ENCODE assay signal across 12 cellular contexts in genomic region chr17:43468746-43469544, GRCh38. TPM values are rescaled to one million over a fixed set of nuclear protein-coding genes. Genes with fewer than 3 reads are reported as not detected.
DNase-seq lines count a peak whose midpoint lies in the region; ATAC-seq, FAIRE-seq and TF ChIP-seq lines count a peak whose summit lies in the region.
"Had no signal": no experiment of that assay in that cellular context is flagged by ENCODE, and none has a peak within 500 bp of the region (broad histone marks: within the 10 kb centered on the region; RNA-seq: fewer than 3 reads in every experiment).

No MANE protein-coding gene starts in this region.

- intact Hi-C loops in HepG2 (cut with micrococcal nuclease; ENCODE audit: unreplicated experiment) (loop anchor here (1.0 to 5.0 kb wide), 2 partner anchors 20 to 62 kb away; no protein-coding TSS in a partner anchor), right lobe of liver (cut with DNase I) (loop anchor here in 1 of 2 donors (10.0 kb wide), 1 partner anchor 64 kb away; no protein-coding TSS in a partner anchor)

- TF ChIP-seq CTCF in HepG2 (CRISPR knock-in tag; IDR thresholded peaks at IDR 0.05) (no peak), right lobe of liver (IDR thresholded peaks at IDR 0.05) (no peak), gastroesophageal sphincter (IDR thresholded peaks at IDR 0.05) (no peak)

- H3K4me3 ChIP-seq in HepG2 (replicated peaks in 1 of 3; ENCODE audit: insufficient read depth in 1 of 3, low read depth in 2 of 3, low read length in 3 of 3): peak overlapping the region in 1 of 3 experiments; percentile 29; a peak in 1 of 6 replicates
- H3K4me3 ChIP-seq in right lobe of liver: no peak overlapping the region
- H3K4me3 ChIP-seq in gastroesophageal sphincter: no peak overlapping the region

- no peak for TF ChIP-seq POLR2A in HepG2 (IDR thresholded peaks at IDR 0.05; ENCODE audit: insufficient read depth in 1 of 2, low read depth in 2 of 2, low read length in 2 of 2)
- no peak for TF ChIP-seq POLR2A in right lobe of liver (IDR thresholded peaks at IDR 0.05)
- no peak for TF ChIP-seq POLR2A in gastroesophageal sphincter (IDR thresholded peaks at IDR 0.05)

- H3K4me3 Mint-ChIP-seq in activated naive CD8-positive, alpha-beta T cell treated with anti-CD3 and anti-CD28 coated beads, Interleukin-2, amount 50 U/mL, for 24 hours: no peak overlapping the region
- H3K4me3 Mint-ChIP-seq: CD4-positive, CD25-positive, alpha-beta regulatory T cell; central memory CD8-positive, alpha-beta T cell; memory B cell had no signal

- peak overlapping the region; percentile 70 for H3K9ac ChIP-seq in HepG2 (ENCODE audit: insufficient read depth, low read depth, low read length)

- no peaks in the 10 kb centered on the region for H4K20me1 ChIP-seq in HepG2 (ENCODE audit: insufficient read depth, low read length)

- H3K27me3 Mint-ChIP-seq in activated naive CD8-positive, alpha-beta T cell treated with anti-CD3 and anti-CD28 coated beads, Interleukin-2, amount 50 U/mL, for 24 hours: peaks cover 11% of the 10 kb centered on the region

- 48% methylated on average over 7 of the region's 7 CpGs for WGBS in HepG2 (ENCODE audit: low lambda C conversion rate)
- 84% methylated on average over 6 of the region's 7 CpGs for WGBS in right lobe of liver (ENCODE audit: insufficient coverage, low coverage, low lambda C conversion rate, missing lambda C conversion rate)
- 55 to 68% methylated on average over 3 to 5 of the region's 7 CpGs for WGBS in gastroesophageal sphincter (ENCODE audit: low coverage in 1 of 2), 2 donors

- BruUV-seq in HepG2 (replicated peaks; lab: Mats Ljungman, UMichigan): TSS peak; percentile 52

- TF ChIP-seq RAD21 in HepG2 (CRISPR knock-in tag; IDR thresholded peaks at IDR 0.05): no peak

- H3K9me3 Mint-ChIP-seq in activated naive CD8-positive, alpha-beta T cell treated with anti-CD3 and anti-CD28 coated beads, Interleukin-2, amount 50 U/mL, for 24 hours: no peaks in the 10 kb centered on the region
- H3K9me3 Mint-ChIP-seq: CD4-positive, CD25-positive, alpha-beta regulatory T cell; central memory CD8-positive, alpha-beta T cell; memory B cell had no signal

- peaks cover 74% of the 10 kb centered on the region for H3K4me1 ChIP-seq in HepG2 (ENCODE audit: insufficient read depth, low read length)
- H3K4me1 ChIP-seq in right lobe of liver: peaks cover 0 to 9% (median 3%) of the 10 kb centered on the region in 4 donors
- H3K4me1 ChIP-seq in gastroesophageal sphincter: peaks cover 0 to 11% (median 10%) of the 10 kb centered on the region in 3 donors

- ATAC-seq in HepG2: peak; percentile 41
- ATAC-seq in right lobe of liver: no peak
- ATAC-seq in gastroesophageal sphincter: peak; percentile 21
- ATAC-seq in activated naive CD8-positive, alpha-beta T cell treated with anti-CD3 and anti-CD28 coated beads, Interleukin-2, amount 50 U/mL, for 24 hours: no peak

- H3K79me2 ChIP-seq in HepG2 (ENCODE audit: insufficient read depth, low read length): no peaks in the 10 kb centered on the region

- H3K9me3 ChIP-seq in HepG2 (ENCODE audit: low read length) (no peaks in the 10 kb centered on the region), right lobe of liver (no peaks in the 10 kb centered on the region), gastroesophageal sphincter (no peaks in the 10 kb centered on the region)

- H3K27ac Mint-ChIP-seq in activated naive CD8-positive, alpha-beta T cell treated with anti-CD3 and anti-CD28 coated beads, Interleukin-2, amount 50 U/mL, for 24 hours: no peak overlapping the region
- H3K27ac Mint-ChIP-seq: CD4-positive, CD25-positive, alpha-beta regulatory T cell; memory B cell had no signal

- H3K27ac ChIP-seq in HepG2 (ENCODE audit: extremely low read length, insufficient read depth, low read length) (peak overlapping the region; percentile 94), right lobe of liver (no peak overlapping the region), gastroesophageal sphincter (peak overlapping the region in 2 of 4 donors; percentile 11 to 35)

- no peak for TF ChIP-seq EP300 in HepG2 (IDR thresholded peaks at IDR 0.05; ENCODE audit: low read depth in 2 of 2, low read length in 2 of 2)
- TF ChIP-seq EP300 in HepG2 (CRISPR knock-in tag; IDR thresholded peaks at IDR 0.05; ENCODE audit: borderline replicate concordance): no peak
- TF ChIP-seq EP300 in gastroesophageal sphincter (IDR thresholded peaks at IDR 0.05): no peak

- in situ Hi-C loops in HepG2 (cut with HindIII; ENCODE audit: extremely low pct_ligation_motif_present, low pct_unique_long_range_greater_than_20kb): no loop called here

- POLR2A ChIA-PET in HepG2 (lab: Yijun Ruan, JAX): interaction anchor here (1.0 to 4.1 kb wide), 13 partner anchors 9 to 108 kb away, joined by 3 to 65 read pairs (median 19); partner anchors contain the start of genes ARL4D and DHX8

- H2AFZ ChIP-seq in HepG2 (ENCODE audit: low read length): no peak overlapping the region

- H3K4me2 ChIP-seq in HepG2 (ENCODE audit: low read depth, low read length): peak overlapping the region; percentile 54

- no peaks in the 10 kb centered on the region for H3K36me3 Mint-ChIP-seq in activated naive CD8-positive, alpha-beta T cell treated with anti-CD3 and anti-CD28 coated beads, Interleukin-2, amount 50 U/mL, for 24 hours (ENCODE audit: low read depth)
- H3K36me3 Mint-ChIP-seq: CD4-positive, CD25-positive, alpha-beta regulatory T cell; memory B cell had no signal

- no peaks in the 10 kb centered on the region for H3K27me3 ChIP-seq in HepG2 (ENCODE audit: control insufficient read depth in 1 of 2, insufficient read depth in 2 of 2, low read length in 2 of 2)
- H3K27me3 ChIP-seq in right lobe of liver: no peaks in the 10 kb centered on the region
- no peaks in the 10 kb centered on the region for H3K27me3 ChIP-seq in gastroesophageal sphincter

- CTCF ChIA-PET in HepG2 (lab: Yijun Ruan, JAX; ENCODE audit: low intra/inter-chr PET ratio, low total read pairs): no interaction called here

- H3K4me1 Mint-ChIP-seq in activated naive CD8-positive, alpha-beta T cell treated with anti-CD3 and anti-CD28 coated beads, Interleukin-2, amount 50 U/mL, for 24 hours: no peaks in the 10 kb centered on the region
- H3K4me1 Mint-ChIP-seq: CD4-positive, CD25-positive, alpha-beta regulatory T cell; central memory CD8-positive, alpha-beta T cell; memory B cell had no signal

- peak; percentile 72 for FAIRE-seq in HepG2 (lab: Jason Lieb, UNC)

- H3K36me3 ChIP-seq in HepG2 (replicated peaks in 1 of 2; ENCODE audit: control insufficient read depth in 1 of 2, insufficient read depth in 2 of 2, low read length in 2 of 2) (no peaks in the 10 kb centered on the region), right lobe of liver (no peaks in the 10 kb centered on the region), gastroesophageal sphincter (no peaks in the 10 kb centered on the region)

- DNase-seq in HepG2 (ENCODE audit: low spot score) (peak; percentile 74), right lobe of liver (no peak), T1000 (lab: John Stamatoyannopoulos, UW) (peak; percentile 67), iPS-NIHi11 (ENCODE audit: low spot score) (no peak)
- DNase-seq in activated naive CD8-positive, alpha-beta T cell treated with anti-CD3 and anti-CD28 coated beads, Interleukin-2, amount 50 U/mL, for 24 hours: no peak
- no peak for DNase-seq in activated effector memory CD4-positive, alpha-beta T cell treated with anti-CD3 and anti-CD28 coated beads, Interleukin-2, amount 50 U/mL, for 16 hours
- DNase-seq in stimulated activated naive CD4-positive, alpha-beta T cell (lab: John Stamatoyannopoulos, UW): no peak
- DNase-seq: CD4-positive, CD25-positive, alpha-beta regulatory T cell; NCI-H345 had no signal

TF ChIP-seq in HepG2, 621 proteins besides CTCF, POLR2A, EP300 and RAD21 (continues in another document):
- TF ChIP-seq BHLHE40 (IDR thresholded peaks at IDR 0.05; ENCODE audit: low read length): peak; percentile 74
- TF ChIP-seq MXI1 (IDR thresholded peaks at IDR 0.05; ENCODE audit: borderline replicate concordance, low read depth, low read length): peak; percentile 47; the same call in 1 of the 3 replicates
- TF ChIP-seq ZNF749 (CRISPR knock-in tag; IDR thresholded peaks at IDR 0.05; ENCODE audit: borderline replicate concordance): no peak
- no peak for TF ChIP-seq HOXA9 (CRISPR knock-in tag; IDR thresholded peaks at IDR 0.05; ENCODE audit: borderline replicate concordance)
- TF ChIP-seq GFI1 (CRISPR knock-in tag; IDR thresholded peaks at IDR 0.05; ENCODE audit: borderline replicate concordance): no peak
- peak; percentile 14; the same call in 1 of the 2 replicates for TF ChIP-seq CREB1 (IDR thresholded peaks at IDR 0.05)
- no peak for TF ChIP-seq CREB1 (CRISPR knock-in tag; IDR thresholded peaks at IDR 0.05)
- TF ChIP-seq MIER2 (CRISPR knock-in tag; IDR thresholded peaks at IDR 0.05): no peak
- peak; percentile 49; the same call in 1 of the 2 replicates for TF ChIP-seq ZBTB38 (CRISPR knock-in tag; IDR thresholded peaks at IDR 0.05)
- no peak for TF ChIP-seq ZNF562 (CRISPR knock-in tag; IDR thresholded peaks at IDR 0.05; ENCODE audit: borderline replicate concordance)

RNA-seq across cellular contexts. Expression of gene DHX8, which starts 14.8 kb away (rescaled TPM):
- 48.9 and 66.9 TPM in 2 replicates for total RNA-seq in HepG2 (2016; rRNA removed; fragmentation: Illumina TruSeq; extraction: Trizol)
- total RNA-seq in HepG2 (2016; cell fraction: cytosol; rRNA removed; fragmentation: Illumina TruSeq; extraction: Trizol; ENCODE audit: low read depth): 7.3 and 7.5 TPM in 2 replicates
- total RNA-seq in HepG2 (2016; cell fraction: insoluble cytoplasmic fraction; rRNA removed; fragmentation: Illumina TruSeq; extraction: Trizol): 48.9 and 59.5 TPM in 2 replicates
- 13.7 and 14.3 TPM in 2 replicates for total RNA-seq in HepG2 (2016; cell fraction: membrane; rRNA removed; fragmentation: Illumina TruSeq; extraction: Trizol)
- total RNA-seq in HepG2 (2016; cell fraction: nucleus; rRNA removed; fragmentation: Illumina TruSeq; extraction: Trizol): 36.4 and 38.7 TPM in 2 replicates
- polyA plus RNA-seq in HepG2 (2011; rRNA removed): 23.6 and 24.8 TPM in 2 replicates
- polyA plus RNA-seq in HepG2 (2011; cell fraction: cytosol; rRNA removed): 19.6 and 23.9 TPM in 2 replicates
- 28.8 and 31.8 TPM in 2 replicates for polyA plus RNA-seq in HepG2 (2011; cell fraction: nucleus; rRNA removed)
- polyA plus RNA-seq in HepG2 (2012): 24.9 and 33.1 TPM in 2 replicates
- 1.9 and 2.2 TPM in 2 replicates for polyA plus RNA-seq in HepG2 (2016; cell fraction: cytosol; fragmentation: Illumina TruSeq; extraction: Trizol; ENCODE audit: low read depth)
- 37.7 and 41.9 TPM in 2 replicates for polyA plus RNA-seq in HepG2 (2016; cell fraction: insoluble cytoplasmic fraction; fragmentation: Illumina TruSeq; extraction: Trizol; ENCODE audit: low read depth)
- 4.4 and 5.7 TPM in 2 replicates for polyA plus RNA-seq in HepG2 (2016; cell fraction: membrane; fragmentation: Illumina TruSeq; extraction: Trizol; ENCODE audit: low read depth)
- 36.7 and 42.2 TPM in 2 replicates for polyA plus RNA-seq in HepG2 (2016; cell fraction: nucleus; fragmentation: Illumina TruSeq; extraction: Trizol; ENCODE audit: insufficient read depth, low read depth)
- 67.3 and 93.6 TPM in 2 replicates for polyA minus RNA-seq in HepG2 (2011; rRNA and poly(A)+ RNA removed; ENCODE audit: low replicate concordance)
- 36.8 and 37.9 TPM in 2 replicates for polyA minus RNA-seq in HepG2 (2011; cell fraction: cytosol; rRNA and poly(A)+ RNA removed)
- 37.6 and 44.9 TPM in 2 replicates for polyA minus RNA-seq in HepG2 (2011; cell fraction: nucleus; rRNA and poly(A)+ RNA removed)
- total RNA-seq in right lobe of liver: 10 to 100 TPM; 14.1 to 18.6 (median 17.5) TPM
- 10 to 100 TPM; 29.6 to 40.9 (median 34.1) TPM for total RNA-seq in gastroesophageal sphincter

Comparison
In these comparisons a context has a peak if more than half of its experiments do, and no peak if none do; other contexts are left out.
1. ATAC-seq: peak in HepG2 (single experiment) and gastroesophageal sphincter (single experiment); none in right lobe of liver (0 of 4) and activated naive CD8-positive, alpha-beta T cell treated with anti-CD3 and anti-CD28 coated beads, Interleukin-2, amount 50 U/mL, for 24 hours (single experiment).
2. DNase-seq: peak in HepG2 (single experiment) and T1000 (single experiment); none in right lobe of liver (0 of 3), activated naive CD8-positive, alpha-beta T cell treated with anti-CD3 and anti-CD28 coated beads, Interleukin-2, amount 50 U/mL, for 24 hours (single experiment), activated effector memory CD4-positive, alpha-beta T cell treated with anti-CD3 and anti-CD28 coated beads, Interleukin-2, amount 50 U/mL, for 16 hours (single experiment), iPS-NIHi11 (single experiment) and stimulated activated naive CD4-positive, alpha-beta T cell (0 of 6).